ENCODE assay signal across 12 cellular contexts in the genomic region with DNA sequence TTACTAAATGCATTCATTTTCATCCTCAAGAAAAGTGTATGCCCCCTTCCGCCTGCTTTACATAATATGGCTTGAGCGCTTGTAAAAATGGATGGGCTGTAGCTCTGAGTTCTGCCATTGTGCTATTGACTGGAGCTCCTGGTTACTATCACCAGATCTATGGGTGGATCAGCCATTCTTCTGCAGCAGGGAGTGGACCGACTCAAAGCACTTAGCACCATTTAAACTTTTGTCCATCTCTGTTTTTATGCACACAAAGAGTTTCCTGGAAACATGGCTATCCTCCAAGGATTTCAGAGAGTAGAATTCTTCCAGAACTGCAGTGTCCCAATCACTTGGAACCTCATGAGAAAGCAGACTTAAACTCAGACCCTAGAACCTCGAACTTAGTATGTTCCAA. TPM values are rescaled to one million over a fixed set of nuclear protein-coding genes. Genes with fewer than 3 reads are reported as not detected.
A peak's percentile ranks its signal among the peaks of the same experiment; 100 is the strongest.
DNase-seq lines count a peak whose midpoint lies in the region; ATAC-seq and TF ChIP-seq lines count a peak whose summit lies in the region.
"Had no signal": no experiment of that assay in that cellular context is flagged by ENCODE, and none has a peak within 500 bp of the region (broad histone marks: within the 10 kb centered on the region; RNA-seq: fewer than 3 reads in every experiment).

No MANE protein-coding gene starts in this region.

- H3K4me1 Mint-ChIP-seq in natural killer cell treated with Interleukin-12 subunit alpha and Interleukin-12 subunit beta and Interleukin-15 and Interleukin-18, amount 100 ng/mL, for 72 hours (ENCODE audit: low read depth in 2 of 2): peaks cover 61 to 72% of the 10 kb centered on the region in 2 donors
- peaks cover 16 to 24% of the 10 kb centered on the region in 2 donors for H3K4me1 Mint-ChIP-seq in natural killer cell
- H3K4me1 Mint-ChIP-seq in mesothelial cell of epicardium: peaks cover 61% of the 10 kb centered on the region

- no peak for DNase-seq in natural killer cell treated with Interleukin-12 subunit alpha and Interleukin-12 subunit beta and Interleukin-15 and Interleukin-18, amount 100 ng/mL, for 72 hours (ENCODE audit: low spot score)
- DNase-seq in natural killer cell: no peak
- DNase-seq in dedifferentiated amniotic fluid mesenchymal stem cell (ENCODE audit: extremely low spot score): peak; percentile 26
- no peak for DNase-seq in mesothelial cell of epicardium (ENCODE audit: low spot score in 2 of 2, unreplicated experiment in 2 of 2)
- no peak for DNase-seq in GM10266 (ENCODE audit: extremely low spot score)
- DNase-seq: activated naive CD8-positive, alpha-beta T cell treated with anti-CD3 and anti-CD28 coated beads, Interleukin-2, amount 10 ng/mL, durations not matched to agents 7 days and 5 days; NCI-H1417 treated with DMSO at 0.1 percent for 48 hours had no signal

- no peak for ATAC-seq in natural killer cell treated with Interleukin-12 subunit alpha and Interleukin-12 subunit beta and Interleukin-15 and Interleukin-18, amount 100 ng/mL, for 72 hours
- no peak for ATAC-seq in natural killer cell
- ATAC-seq in HG02884 (IDR thresholded peaks at IDR 0.05; ENCODE audit: unreplicated experiment): no peak
- no peak for ATAC-seq in HG03521 (IDR thresholded peaks at IDR 0.05; ENCODE audit: unreplicated experiment)
- no peak for ATAC-seq in GM18520 (IDR thresholded peaks at IDR 0.05; ENCODE audit: unreplicated experiment)

- H3K27ac Mint-ChIP-seq in natural killer cell treated with Interleukin-12 subunit alpha and Interleukin-12 subunit beta and Interleukin-15 and Interleukin-18, amount 100 ng/mL, for 72 hours: peak overlapping the region; percentile 95 to 96
- no peak overlapping the region for H3K27ac Mint-ChIP-seq in natural killer cell
- peak overlapping the region; percentile 88 for H3K27ac Mint-ChIP-seq in mesothelial cell of epicardium
- H3K27ac Mint-ChIP-seq: neural progenitor cell had no signal

- H3K9me3 Mint-ChIP-seq in natural killer cell treated with Interleukin-12 subunit alpha and Interleukin-12 subunit beta and Interleukin-15 and Interleukin-18, amount 100 ng/mL, for 72 hours: no peaks in the 10 kb centered on the region
- no peaks in the 10 kb centered on the region for H3K9me3 Mint-ChIP-seq in natural killer cell
- no peaks in the 10 kb centered on the region for H3K9me3 Mint-ChIP-seq in mesothelial cell of epicardium
- H3K9me3 Mint-ChIP-seq: activated naive CD8-positive, alpha-beta T cell treated with anti-CD3 and anti-CD28 coated beads, Interleukin-2, amount 10 ng/mL, durations not matched to agents 7 days and 5 days; CD4-positive, CD25-positive, alpha-beta regulatory T cell; neural progenitor cell had no signal

- intact Hi-C loops in natural killer cell (cut with micrococcal nuclease): no loop called here

- H3K27me3 Mint-ChIP-seq in natural killer cell treated with Interleukin-12 subunit alpha and Interleukin-12 subunit beta and Interleukin-15 and Interleukin-18, amount 100 ng/mL, for 72 hours: peaks cover 0 to 2% of the 10 kb centered on the region in 2 donors
- H3K27me3 Mint-ChIP-seq in natural killer cell (ENCODE audit: low read depth in 2 of 2) (peaks cover 6 to 7% of the 10 kb centered on the region in 2 donors), mesothelial cell of epicardium (ENCODE audit: low read depth) (no peaks in the 10 kb centered on the region)
- H3K27me3 Mint-ChIP-seq: activated naive CD8-positive, alpha-beta T cell treated with anti-CD3 and anti-CD28 coated beads, Interleukin-2, amount 10 ng/mL, durations not matched to agents 7 days and 5 days; CD4-positive, CD25-positive, alpha-beta regulatory T cell had no signal

- peak overlapping the region; percentile 88 for H3K4me3 Mint-ChIP-seq in natural killer cell treated with Interleukin-12 subunit alpha and Interleukin-12 subunit beta and Interleukin-15 and Interleukin-18, amount 100 ng/mL, for 72 hours
- H3K4me3 Mint-ChIP-seq in natural killer cell: no peak overlapping the region
- H3K4me3 Mint-ChIP-seq in mesothelial cell of epicardium: peak overlapping the region; percentile 39
- H3K4me3 Mint-ChIP-seq: neural progenitor cell had no signal

- TF ChIP-seq CTCF in natural killer cell (IDR thresholded peaks at IDR 0.05) (no peak), mesothelial cell of epicardium (IDR thresholded peaks at IDR 0.05; ENCODE audit: unreplicated experiment) (no peak), GM10266 (IDR thresholded peaks at IDR 0.05; ENCODE audit: control insufficient read depth, insufficient read depth, low read depth, missing control alignments) (no peak)

- H3K36me3 Mint-ChIP-seq in natural killer cell treated with Interleukin-12 subunit alpha and Interleukin-12 subunit beta and Interleukin-15 and Interleukin-18, amount 100 ng/mL, for 72 hours: peaks cover 7% of the 10 kb centered on the region
- H3K36me3 Mint-ChIP-seq in natural killer cell: no peaks in the 10 kb centered on the region
- H3K36me3 Mint-ChIP-seq in mesothelial cell of epicardium: no peaks in the 10 kb centered on the region
- H3K36me3 Mint-ChIP-seq: CD4-positive, CD25-positive, alpha-beta regulatory T cell; neural progenitor cell had no signal

RNA-seq across cellular contexts. Expression of a gene that starts 4.5 kb away (rescaled TPM):
- 10 to 100 TPM; 77.1 to 88.7 TPM for total RNA-seq in natural killer cell treated with Interleukin-12 subunit alpha and Interleukin-12 subunit beta and Interleukin-15 and Interleukin-18, amount 100 ng/mL, for 72 hours
- total RNA-seq in natural killer cell (10 to 100 TPM; 50.0 to 67.4 (median 56.3) TPM), mesothelial cell of epicardium (85.8 to 89.8 TPM (median 88.0 TPM) in 3 replicates)

RNA-seq across cellular contexts. Expression of a gene that starts 27.9 kb away (rescaled TPM):
- 10 to 100 TPM; 19.6 to 34.8 TPM for total RNA-seq in natural killer cell treated with Interleukin-12 subunit alpha and Interleukin-12 subunit beta and Interleukin-15 and Interleukin-18, amount 100 ng/mL, for 72 hours
- total RNA-seq in natural killer cell (10 to 100 TPM; 18.1 to 25.4 (median 22.7) TPM), mesothelial cell of epicardium (12.4 to 12.6 TPM (median 12.6 TPM) in 3 replicates)

Comparison
In these comparisons a context has a peak if more than half of its experiments do, and no peak if none do; other contexts are left out.
1. H3K27ac Mint-ChIP-seq: peak in natural killer cell treated with Interleukin-12 subunit alpha and Interleukin-12 subunit beta and Interleukin-15 and Interleukin-18, amount 100 ng/mL, for 72 hours (2 of 2) and mesothelial cell of epicardium (single experiment); none in natural killer cell (0 of 2).